22 cellular contexts compared by ENCODE assay signal in the genomic region with DNA sequence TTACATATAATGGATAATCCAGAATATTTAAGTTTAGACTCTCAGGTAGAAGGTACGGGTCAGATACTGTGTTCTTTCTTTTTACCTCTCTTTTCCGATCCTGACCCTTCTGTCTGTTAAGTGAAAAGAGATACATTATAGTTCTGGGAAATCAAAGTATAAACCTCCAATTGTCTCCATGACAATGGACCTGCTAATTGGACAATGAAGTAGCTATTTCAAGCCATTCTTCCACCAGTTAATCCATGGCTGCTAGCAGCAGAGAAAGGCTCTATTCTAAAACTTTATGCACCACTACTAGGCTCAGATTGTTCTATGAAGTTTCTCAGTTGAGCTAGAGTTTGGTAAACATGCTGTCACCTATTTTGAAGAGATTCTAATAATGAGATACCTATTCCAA.
"Had no signal": no experiment of that assay in that cellular context is flagged by ENCODE, and none has a peak within 500 bp of the region (broad histone marks: within the 10 kb centered on the region; RNA-seq: fewer than 3 reads in every experiment).

No MANE protein-coding gene starts in this region.

- H3K27ac ChIP-seq: colonic mucosa, KMS-11, SJSA1 had no signal

- H3K9me3 ChIP-seq: colonic mucosa, SJSA1 had no signal

- H3K36me3 ChIP-seq: colonic mucosa, SJSA1 had no signal

- DNase-seq: activated CD4-positive, alpha-beta memory T cell treated with anti-CD3 and anti-CD28 coated beads for 36 hours; activated CD4-positive, alpha-beta T cell treated with anti-CD3 and anti-CD28 coated beads, Interleukin-2, amount 10 ng/mL, durations not matched to agents 7 days and 5 days; activated CD4-positive, CD25-positive, alpha-beta regulatory T cell; activated CD8-positive, alpha-beta memory T cell treated with anti-CD3 and anti-CD28 coated beads for 24 hours; activated gamma-delta T cell treated with Interleukin-2 at 50 U/mL for 16 hours; activated naive CD4-positive, alpha-beta T cell treated with anti-CD3 and anti-CD28 coated beads, Interleukin-2, amount 10 ng/mL, durations not matched to agents 7 days and 5 days; activated naive CD8-positive, alpha-beta T cell treated with anti-CD3 and anti-CD28 coated beads for 36 hours; activated T-cell treated with anti-CD3 and anti-CD28 coated beads, Interleukin-2, amount 50 U/mL, for 4 hours; colonic mucosa; NCI-H1092; NCI-H1436; NCI-H1694 treated with DMSO at 0.1 percent for 48 hours; NCI-H2029 treated with DMSO at 0.1 percent for 48 hours; NCI-H2171 treated with DMSO at 0.1 percent for 48 hours; NCI-H226; NK-92 treated with Interleukin-12 subunit alpha and Interleukin-12 subunit beta, amount 100 ng/mL, for 24 hours; OCI-M1; SHP77; SW 1271 had no signal

- H3K4me1 ChIP-seq: colonic mucosa, SJSA1 had no signal

- ATAC-seq: activated T-cell treated with anti-CD3 and anti-CD28 coated beads, Interleukin-2, amount 50 U/mL, for 4 hours; SK-N-SH treated with all-trans-retinoic acid at 6 μM for 48 hours had no signal

- H3K4me3 ChIP-seq: colonic mucosa, SJSA1 had no signal

- H3K27me3 ChIP-seq: colonic mucosa, SJSA1 had no signal
